Comparison of ENCODE assay signal across 22 cellular contexts in genomic region chr1:15075812-15076211, GRCh38.
A peak's percentile ranks its signal among the peaks of the same experiment; 100 is the strongest.
DNase-seq lines count a peak whose midpoint lies in the region; ATAC-seq and TF ChIP-seq lines count a peak whose summit lies in the region.
"Had no signal": no experiment of that assay in that cellular context is flagged by ENCODE, and none has a peak within 500 bp of the region (broad histone marks: within the 10 kb centered on the region; RNA-seq: fewer than 3 reads in every experiment).

No MANE protein-coding gene starts in this region.

- no peak for TF ChIP-seq EP300 in gastroesophageal sphincter (IDR thresholded peaks at IDR 0.05)

- TF ChIP-seq CTCF in gastroesophageal sphincter (IDR thresholded peaks at IDR 0.05) (no peak), liver (IDR thresholded peaks at IDR 0.05; ENCODE audit: low read depth, low read length, missing input control) (no peak), upper lobe of right lung (IDR thresholded peaks at IDR 0.05) (no peak)

- ATAC-seq in gastroesophageal sphincter (peak; percentile 44), upper lobe of right lung (peak; percentile 76), GM18505 (IDR thresholded peaks at IDR 0.05; ENCODE audit: unreplicated experiment) (no peak), HG02763 (IDR thresholded peaks at IDR 0.05; ENCODE audit: unreplicated experiment) (no peak)
- ATAC-seq: activated CD8-positive, alpha-beta T cell treated with anti-CD3 and anti-CD28 coated beads, Interleukin-2, amount 10 ng/mL, durations not matched to agents 7 days and 5 days; mucosa of descending colon had no signal

- H3K4me3 ChIP-seq in gastroesophageal sphincter (no peak overlapping the region), liver (ENCODE audit: low read depth in 1 of 3, low read length in 3 of 3) (no peak overlapping the region), upper lobe of right lung (no peak overlapping the region)
- H3K4me3 ChIP-seq: mucosa of descending colon had no signal

- peak overlapping the region in 3 of 4 donors; percentile 44 to 58 (median 57) for H3K27ac ChIP-seq in gastroesophageal sphincter
- H3K27ac ChIP-seq in liver (ENCODE audit: low read depth in 1 of 2, low read length in 2 of 2) = no peak overlapping the region
- H3K27ac ChIP-seq in upper lobe of right lung = no peak overlapping the region
- H3K27ac ChIP-seq: brain microvascular endothelial cell, neutrophil had no signal

- WGBS in gastroesophageal sphincter (ENCODE audit: low coverage in 1 of 2), 2 donors = 47% methylated on average over 2 of the region's 2 CpGs; no CpG with 5 or more reads in 1 of the 2 donors
- WGBS in liver = 76% methylated on average over 2 of the region's 2 CpGs

- DNase-seq in MV-4-11 (lab: John Stamatoyannopoulos, UW) (peak; percentile 68), upper lobe of right lung (no peak)
- DNase-seq in activated CD4-positive, alpha-beta T cell treated with anti-CD3 and anti-CD28 coated beads for 48 hours = no peak
- DNase-seq: activated CD8-positive, alpha-beta T cell treated with anti-CD3 and anti-CD28 coated beads, Interleukin-2, amount 10 ng/mL, durations not matched to agents 7 days and 5 days; activated T-cell treated with anti-CD3 and anti-CD28 coated beads, Interleukin-2, amount 50 U/mL, for 1 hour; brain microvascular endothelial cell; COR-L47; glutamatergic neuron; H9; mucosa of descending colon; NCI-H1092; NCI-H187 treated with DMSO at 0.1 percent for 48 hours; NCI-H2227 treated with DMSO at 0.1 percent for 48 hours; small intestine; stimulated activated CD4-positive, alpha-beta T cell treated with anti-CD3 and anti-CD28 coated beads, Interleukin-2, amount 100 ng/mL, for 24 hours; stimulated activated naive CD4-positive, alpha-beta T cell treated with Interleukin-2 at 50 U/mL for 16 hours; T1000 had no signal

- no peaks in the 10 kb centered on the region for H3K36me3 ChIP-seq in gastroesophageal sphincter
- H3K36me3 ChIP-seq in liver (ENCODE audit: control insufficient read depth in 4 of 4, insufficient read depth in 3 of 4, low read depth in 1 of 4, low read length in 3 of 4) = no peaks in the 10 kb centered on the region
- H3K36me3 ChIP-seq in upper lobe of right lung = no peaks in the 10 kb centered on the region
- H3K36me3 ChIP-seq: brain microvascular endothelial cell, neutrophil had no signal

- H3K27me3 ChIP-seq in gastroesophageal sphincter = no peaks in the 10 kb centered on the region
- no peaks in the 10 kb centered on the region for H3K27me3 ChIP-seq in liver (ENCODE audit: control insufficient read depth in 4 of 4, insufficient read depth in 4 of 4, low read length in 3 of 4)
- H3K27me3 ChIP-seq in upper lobe of right lung = no peaks in the 10 kb centered on the region
- H3K27me3 ChIP-seq: brain microvascular endothelial cell, neutrophil had no signal

- TF ChIP-seq POLR2A in gastroesophageal sphincter (IDR thresholded peaks at IDR 0.05) = no peak
- no peak for TF ChIP-seq POLR2A in GM18505 (IDR thresholded peaks at IDR 0.05; ENCODE audit: borderline replicate concordance, extremely low read depth, insufficient read depth, insufficient read length)

- H3K9ac ChIP-seq in liver (ENCODE audit: low read depth in 1 of 2, low read length in 2 of 2) = no peak overlapping the region

- no peaks in the 10 kb centered on the region for H3K9me3 ChIP-seq in gastroesophageal sphincter
- no peaks in the 10 kb centered on the region for H3K9me3 ChIP-seq in liver (ENCODE audit: control insufficient read depth in 4 of 4, low read length in 3 of 4)
- H3K9me3 ChIP-seq in upper lobe of right lung = no peaks in the 10 kb centered on the region
- H3K9me3 ChIP-seq: mucosa of descending colon, neutrophil had no signal

- H3K4me1 ChIP-seq in gastroesophageal sphincter (peaks cover 0 to 12% (median 0%) of the 10 kb centered on the region in 3 donors), liver (ENCODE audit: control insufficient read depth in 4 of 4, insufficient read depth in 4 of 4, low read length in 3 of 4) (no peaks in the 10 kb centered on the region), upper lobe of right lung (no peaks in the 10 kb centered on the region)

- intact Hi-C loops in upper lobe of right lung (cut with DNase I) = no loop called here

- no peak for TF ChIP-seq RAD21 in liver (IDR thresholded peaks at IDR 0.05)

TF ChIP-seq in liver, 16 proteins besides CTCF, POLR2A, EP300 and RAD21:
- TF ChIP-seq JUND (IDR thresholded peaks at IDR 0.05) (no peak), NR2F2 (IDR thresholded peaks at IDR 0.05) (peak; percentile 32)

Comparison
In these comparisons a context has a peak if more than half of its experiments do, and no peak if none do; other contexts are left out.
1. ATAC-seq: peak in gastroesophageal sphincter (single experiment) and upper lobe of right lung (single experiment); none in GM18505 (single experiment) and HG02763 (single experiment).
2. H3K27ac ChIP-seq: peak in gastroesophageal sphincter (3 of 4); none in liver (0 of 2) and upper lobe of right lung (single experiment).